ENCODE assay signal across 5 cellular contexts in genomic region chr3:94500146-94500545, GRCh38.
"Had no signal": no experiment of that assay in that cellular context is flagged by ENCODE, and none has a peak within 500 bp of the region (broad histone marks: within the 10 kb centered on the region; RNA-seq: fewer than 3 reads in every experiment).

No MANE protein-coding gene starts in this region.

- H3K4me2 ChIP-seq: GM23338 had no signal

- DNase-seq: H9, HCEC 1CT had no signal

- H3K4me3 ChIP-seq: GM23338 had no signal

- ATAC-seq: GM23338, HepG2 had no signal

- H3K27ac ChIP-seq: HL-60 had no signal

- H2AFZ ChIP-seq: GM23338 had no signal
